In genomic region chr1:93631626-93632365, GRCh38 we compare ENCODE assay signal across 11 cellular contexts. TPM values are rescaled to one million over a fixed set of nuclear protein-coding genes. Genes with fewer than 3 reads are reported as not detected.
DNase-seq lines count a peak whose midpoint lies in the region; ATAC-seq and TF ChIP-seq lines count a peak whose summit lies in the region.
"Had no signal": no experiment of that assay in that cellular context is flagged by ENCODE, and none has a peak within 500 bp of the region (broad histone marks: within the 10 kb centered on the region; RNA-seq: fewer than 3 reads in every experiment).

No MANE protein-coding gene starts in this region.

- WGBS in IMR-90 (ENCODE audit: extremely low coverage in 2 of 2, insufficient read length in 1 of 2), 2 experiments, result 89% methylated on average over 3 of the region's 5 CpGs; no CpG with 5 or more reads in 1 of the 2 experiments
- WGBS in sigmoid colon, 2 donors, result 90% methylated on average over 5 of the region's 5 CpGs

- peaks cover 42 to 79% of the 10 kb centered on the region in 2 experiments for H3K79me1 ChIP-seq in IMR-90 (ENCODE audit: low read depth in 1 of 2, low read length in 2 of 2)

- H3K4me1 Mint-ChIP-seq in neural crest cell, result peaks cover 82% of the 10 kb centered on the region

- H3K4me1 ChIP-seq in IMR-90 (ENCODE audit: control insufficient read depth, insufficient read depth, low read length) (peaks cover 9% of the 10 kb centered on the region), sigmoid colon (peaks cover 0 to 15% (median 10%) of the 10 kb centered on the region in 4 donors)

- no peak overlapping the region for H3K9ac ChIP-seq in IMR-90 (ENCODE audit: low read depth, low read length)

- no peak overlapping the region for H4K91ac ChIP-seq in IMR-90 (ENCODE audit: insufficient read depth, low read depth, low read length)

- H3K56ac ChIP-seq in IMR-90 (ENCODE audit: extremely low read depth, insufficient read depth, low read length), result no peak overlapping the region

- H3K18ac ChIP-seq in IMR-90 (ENCODE audit: low read depth, low read length), result no peak overlapping the region

- H4K8ac ChIP-seq in IMR-90 (ENCODE audit: low read depth in 2 of 2, low read length in 2 of 2), result peak overlapping the region in 1 of 2 experiments; percentile 32; a peak in 1 of 4 replicates

- no peak overlapping the region for H2BK5ac ChIP-seq in IMR-90 (ENCODE audit: low read depth, low read length, poor library complexity, severe bottlenecking)

- no peaks in the 10 kb centered on the region for H3K9me3 ChIP-seq in IMR-90 (ENCODE audit: control insufficient read depth, insufficient read depth, low read length)
- no peaks in the 10 kb centered on the region for H3K9me3 ChIP-seq in sigmoid colon

- no peak; the same call in 1 of the 2 replicates for ATAC-seq in IMR-90 (ENCODE audit: low read depth)
- no peak for ATAC-seq in HG02678 (IDR thresholded peaks at IDR 0.05; ENCODE audit: unreplicated experiment)

- H3K27me3 ChIP-seq in IMR-90 (ENCODE audit: control insufficient read depth, insufficient read depth, low read length) (no peaks in the 10 kb centered on the region), sigmoid colon (no peaks in the 10 kb centered on the region)

- in situ Hi-C loops in IMR-90 (cut with MboI; ENCODE audit: low sequenced_read_pairs) (loop anchor here (10.0 kb wide), 1 partner anchor 63 kb away; no protein-coding TSS in a partner anchor), astrocyte of the cerebellum (cut with HindIII; ENCODE audit: low sequenced_read_pairs) (no loop called here)

- TF ChIP-seq RAD21 in IMR-90 (IDR thresholded peaks at IDR 0.05; ENCODE audit: low read length), result no peak; the same call in 1 of the 2 replicates

- no peak overlapping the region for H4K5ac ChIP-seq in IMR-90 (ENCODE audit: low read depth, low read length)

- H3K4me3 ChIP-seq in IMR-90 (ENCODE audit: insufficient read depth, low read depth, low read length) (no peak overlapping the region), astrocyte of the cerebellum (ENCODE audit: low read depth, low read length) (no peak overlapping the region), sigmoid colon (no peak overlapping the region)

- peaks cover 19% of the 10 kb centered on the region for H3K9me1 ChIP-seq in IMR-90 (ENCODE audit: insufficient read depth, low read length)

- no peak for TF ChIP-seq EP300 in sigmoid colon (IDR thresholded peaks at IDR 0.05)

- TF ChIP-seq CTCF in IMR-90 (conservative IDR thresholded peaks at IDR 0.05; ENCODE audit: low read depth, low read length) (0 out of 2 replicates have a peak, but pooled peaks have one; percentile 14), astrocyte of the cerebellum (IDR thresholded peaks at IDR 0.05; ENCODE audit: low read depth, low read length, missing control alignments) (peak; percentile 31), neural crest cell (conservative IDR thresholded peaks at IDR 0.05) (peak; percentile 27), sigmoid colon (IDR thresholded peaks at IDR 0.05) (peak in 2 of 4 experiments; percentile 18 to 21)

- no TSS peak for BruUV-seq in IMR-90 (replicated peaks; lab: Mats Ljungman, UMichigan)

- dilution Hi-C loops in IMR-90 (cut with HindIII; ENCODE audit: low sequenced_read_pairs, unreplicated experiment), result no loop called here

- 0 out of 2 replicates have a peak overlapping the region, but pooled peaks have one; percentile 1 for H3K14ac ChIP-seq in IMR-90 (replicated peaks; ENCODE audit: low read depth, low read length)

- no peak for TF ChIP-seq POLR2A in IMR-90 (IDR thresholded peaks at IDR 0.05; ENCODE audit: low read depth, low read length)
- no peak for TF ChIP-seq POLR2A in sigmoid colon (IDR thresholded peaks at IDR 0.05)

- H3K4ac ChIP-seq in IMR-90 (ENCODE audit: low read depth, low read length), result peak overlapping the region; percentile 10; the same call in 1 of the 2 replicates

- H2BK120ac ChIP-seq in IMR-90 (ENCODE audit: low read depth, low read length), result no peak overlapping the region

- H3K9me3 Mint-ChIP-seq in neural crest cell, result no peaks in the 10 kb centered on the region

- H2BK20ac ChIP-seq in IMR-90 (ENCODE audit: low read depth, low read length), result 0 out of 2 replicates have a peak overlapping the region, but pooled peaks have one; percentile 23

- H3K27ac ChIP-seq in IMR-90 (ENCODE audit: insufficient read depth, low read length) (no peak overlapping the region), sigmoid colon (no peak overlapping the region)

- no peak overlapping the region for H2AFZ ChIP-seq in IMR-90 (replicated peaks; ENCODE audit: low read length, poor library complexity)

- no peak overlapping the region for H3K27ac Mint-ChIP-seq in neural crest cell (ENCODE audit: unreplicated experiment)

- peaks cover 41% of the 10 kb centered on the region for H4K20me1 ChIP-seq in IMR-90 (ENCODE audit: insufficient read depth, low read length)

- H2AK5ac ChIP-seq in IMR-90 (ENCODE audit: low read depth, low read length), result peak overlapping the region; percentile 60; the same call in 1 of the 2 replicates

- H3K36me3 Mint-ChIP-seq in neural crest cell (ENCODE audit: low read depth), result peaks cover 15% of the 10 kb centered on the region

- no peak overlapping the region for H3K4me2 ChIP-seq in IMR-90 (ENCODE audit: low read depth, low read length)

- no peak overlapping the region for H3K4me3 Mint-ChIP-seq in neural crest cell

- H2BK15ac ChIP-seq in IMR-90 (ENCODE audit: low read depth, low read length), result no peak overlapping the region

- intact Hi-C loops in IMR-90 (cut with micrococcal nuclease), result loop anchor here (5.0 kb wide), 1 partner anchor 106 kb away; no protein-coding TSS in a partner anchor
- intact Hi-C loops in sigmoid colon (cut with DNase I), result loop anchor here (2.0 kb wide), 1 partner anchor 49 kb away; the partner anchor contains the start of gene BCAR3

- CTCF ChIA-PET in IMR-90 (lab: Yijun Ruan, JAX), result interaction anchor here (2.3 kb wide), 1 partner anchor 182 kb away, joined by 20 read pairs; no protein-coding TSS in a partner anchor

- no peak overlapping the region for H3K23ac ChIP-seq in IMR-90 (ENCODE audit: low read depth, low read length)

- H3K27me3 Mint-ChIP-seq in neural crest cell (ENCODE audit: low read depth), result no peaks in the 10 kb centered on the region

- H3K36me3 ChIP-seq in IMR-90 (ENCODE audit: control insufficient read depth, insufficient read depth, low read length) (peaks cover 12% of the 10 kb centered on the region), sigmoid colon (no peaks in the 10 kb centered on the region)

- POLR2A ChIA-PET in IMR-90 (lab: Charles Lee; ENCODE audit: unreplicated experiment), result no interaction called here

- no peak overlapping the region for H2AK9ac ChIP-seq in IMR-90 (replicated peaks; ENCODE audit: low read depth, low read length, poor library complexity)

- DNase-seq in DMS153 (lab: John Stamatoyannopoulos, UW), result peak; percentile 16
- no peak for DNase-seq in DMS153 treated with DMSO at 0.1 percent for 48 hours (lab: John Stamatoyannopoulos, UW; ENCODE audit: unreplicated experiment)
- DNase-seq in IMR-90, result no peak
- DNase-seq in astrocyte of the cerebellum (ENCODE audit: low read depth), result no peak
- no peak for DNase-seq in neural crest cell (ENCODE audit: low read depth, low spot score)
- no peak for DNase-seq in NK-92 treated with Interleukin-12 subunit alpha and Interleukin-12 subunit beta, amount 100 ng/mL, for 24 hours (lab: John Stamatoyannopoulos, UW)
- no peak for DNase-seq in sigmoid colon
- DNase-seq: activated effector memory CD4-positive, alpha-beta T cell treated with anti-CD3 and anti-CD28 coated beads, Interleukin-2, amount 50 U/mL, for 16 hours; foreskin melanocyte; nucleus accumbens had no signal

TF ChIP-seq in IMR-90, 13 proteins besides CTCF, POLR2A, EP300 and RAD21:
- TF ChIP-seq CEBPB (IDR thresholded peaks at IDR 0.05; ENCODE audit: low read depth, low read length) (peak; percentile 54), SMC3 (IDR thresholded peaks at IDR 0.05; ENCODE audit: low read depth, low read length) (peak; percentile 41; the same call in 1 of the 2 replicates), MAZ (IDR thresholded peaks at IDR 0.05; ENCODE audit: borderline replicate concordance, low read depth, low read length) (no peak)

RNA-seq across cellular contexts. Expression of gene BCAR3, which starts 49.8 kb away (rescaled TPM):
- total RNA-seq in IMR-90 (2012; rRNA removed), result 46.4 TPM in 2 replicates
- 41.4 and 47.9 TPM in 2 replicates for polyA plus RNA-seq in IMR-90 (2012; rRNA removed)
- polyA plus RNA-seq in IMR-90 (2012; cell fraction: cytosol; rRNA removed), result 28.9 and 33.4 TPM in 2 replicates
- 41.5 and 54.4 TPM in 2 replicates for polyA plus RNA-seq in IMR-90 (2012; cell fraction: nucleus; rRNA removed; ENCODE audit: low replicate concordance)
- total RNA-seq in neural crest cell, result 38.5 and 41.6 TPM in 2 replicates
- 10 to 100 TPM; 12.3 to 22.1 (median 18.2) TPM for total RNA-seq in sigmoid colon
- 10 to 100 TPM; 24.8 to 43.2 (median 39.5) TPM for polyA plus RNA-seq in sigmoid colon
